In genomic region chrX:13123857-13124345, GRCh38 we compare ENCODE assay signal across 10 cellular contexts.
DNase-seq lines count a peak whose midpoint lies in the region; ATAC-seq and TF ChIP-seq lines count a peak whose summit lies in the region.
"Had no signal": no experiment of that assay in that cellular context is flagged by ENCODE, and none has a peak within 500 bp of the region (broad histone marks: within the 10 kb centered on the region; RNA-seq: fewer than 3 reads in every experiment).

No MANE protein-coding gene starts in this region.

- H3F3A ChIP-seq in SK-N-SH (replicated peaks; ENCODE audit: insufficient read depth), result peaks cover 24% of the 10 kb centered on the region

- DNase-seq in SK-N-SH, result no peak
- no peak for DNase-seq in T-cell
- peak; percentile 59 for DNase-seq in fibroblast of mammary gland (ENCODE audit: low read depth)
- DNase-seq in stimulated activated effector memory CD8-positive, alpha-beta T cell treated with anti-CD3 and anti-CD28 coated beads, Interleukin-12 subunit alpha, Interleukin-12 subunit beta, amount 100 ng/mL, for 72 hours (ENCODE audit: low spot score in 2 of 2), result no peak
- no peak for DNase-seq in putamen (ENCODE audit: low spot score)
- DNase-seq: caudate nucleus had no signal

- H3K4me3 Mint-ChIP-seq in T-cell, result peak overlapping the region; percentile 7 to 57 (median 39)
- H3K4me3 Mint-ChIP-seq in stimulated activated effector memory CD8-positive, alpha-beta T cell treated with anti-CD3 and anti-CD28 coated beads, Interleukin-12 subunit alpha, Interleukin-12 subunit beta, amount 100 ng/mL, for 72 hours, result peak overlapping the region; percentile 38

- TF ChIP-seq RAD21 in SK-N-SH (IDR thresholded peaks at IDR 0.05; ENCODE audit: low read length), result no peak

- no peak for TF ChIP-seq POLR2A in gastroesophageal sphincter (IDR thresholded peaks at IDR 0.05)

- H3K9me3 ChIP-seq in SK-N-SH, result no peaks in the 10 kb centered on the region
- H3K9me3 ChIP-seq in gastroesophageal sphincter, result no peaks in the 10 kb centered on the region

- POLR2A ChIA-PET in SK-N-SH (lab: Yijun Ruan, JAX) (no interaction called here), T-cell (lab: Charles Lee) (interaction anchor here in 1 of 2 donors (0.6 to 1.2 kb wide), 2 partner anchors 28 to 146 kb away, joined by 3 to 5 read pairs; no protein-coding TSS in a partner anchor)

- 53% methylated on average over 7 of the region's 7 CpGs for WGBS in SK-N-SH (ENCODE audit: low lambda C conversion rate)
- 26 to 55% methylated on average over 7 of the region's 7 CpGs for WGBS in gastroesophageal sphincter (ENCODE audit: low coverage in 1 of 2), 2 donors

- H3K9me3 Mint-ChIP-seq in T-cell, result no peaks in the 10 kb centered on the region
- H3K9me3 Mint-ChIP-seq in stimulated activated effector memory CD8-positive, alpha-beta T cell treated with anti-CD3 and anti-CD28 coated beads, Interleukin-12 subunit alpha, Interleukin-12 subunit beta, amount 100 ng/mL, for 72 hours, result no peaks in the 10 kb centered on the region

- TF ChIP-seq CTCF in SK-N-SH (IDR thresholded peaks at IDR 0.05) (no peak), fibroblast of mammary gland (conservative IDR thresholded peaks at IDR 0.05; ENCODE audit: control insufficient read depth, insufficient read depth, low read depth, low read length) (no peak), gastroesophageal sphincter (IDR thresholded peaks at IDR 0.05) (no peak)

- H3K27me3 ChIP-seq in SK-N-SH (ENCODE audit: insufficient read depth), result no peaks in the 10 kb centered on the region
- H3K27me3 ChIP-seq in gastroesophageal sphincter, result no peaks in the 10 kb centered on the region

- H3K4me3 ChIP-seq in SK-N-SH (ENCODE audit: low read depth in 2 of 2, low read length in 1 of 2) (no peak overlapping the region), fibroblast of mammary gland (ENCODE audit: control insufficient read depth, low read depth, low read length) (no peak overlapping the region), gastroesophageal sphincter (no peak overlapping the region)

- CTCF ChIA-PET in SK-N-SH (lab: Yijun Ruan, JAX), result no interaction called here
- CTCF ChIA-PET in T-cell (lab: Charles Lee), result interaction anchor here (0.5 to 0.7 kb wide), 6 partner anchors 76 to 360 kb away, joined by 3 to 8 read pairs (median 4); no protein-coding TSS in a partner anchor

- no peaks in the 10 kb centered on the region for H3K9me2 ChIP-seq in SK-N-SH

- H3K27ac ChIP-seq in SK-N-SH (ENCODE audit: low read depth in 2 of 2, low read length in 1 of 2), result peak overlapping the region; percentile 8 to 79; a peak in 3 of 4 replicates
- peak overlapping the region in 2 of 4 donors; percentile 23 to 72 for H3K27ac ChIP-seq in gastroesophageal sphincter
- H3K27ac ChIP-seq: 22Rv1 had no signal

- H3K79me2 ChIP-seq in SK-N-SH (ENCODE audit: insufficient read depth), result no peaks in the 10 kb centered on the region

- peak overlapping the region; percentile 47; the same call in 1 of the 2 replicates for H3K4me2 ChIP-seq in SK-N-SH

- peak overlapping the region; percentile 28; the same call in 1 of the 2 replicates for H3K9ac ChIP-seq in SK-N-SH

- H3K4me1 Mint-ChIP-seq in T-cell, result peaks cover 40 to 54% (median 48%) of the 10 kb centered on the region in 3 donors
- H3K4me1 Mint-ChIP-seq in stimulated activated effector memory CD8-positive, alpha-beta T cell treated with anti-CD3 and anti-CD28 coated beads, Interleukin-12 subunit alpha, Interleukin-12 subunit beta, amount 100 ng/mL, for 72 hours, result peaks cover 25% of the 10 kb centered on the region

- H3K36me3 Mint-ChIP-seq in T-cell, result no peaks in the 10 kb centered on the region
- H3K36me3 Mint-ChIP-seq in stimulated activated effector memory CD8-positive, alpha-beta T cell treated with anti-CD3 and anti-CD28 coated beads, Interleukin-12 subunit alpha, Interleukin-12 subunit beta, amount 100 ng/mL, for 72 hours, result no peaks in the 10 kb centered on the region

- ATAC-seq in SK-N-SH treated with all-trans-retinoic acid at 6 μM for 48 hours (no peak), T-cell (replicated peaks in 1 of 4) (peak; percentile 68 to 81 (median 76)), gastroesophageal sphincter (no peak), HG02870 (IDR thresholded peaks at IDR 0.05; ENCODE audit: unreplicated experiment) (no peak)
- peak; percentile 51 for ATAC-seq in stimulated activated effector memory CD8-positive, alpha-beta T cell treated with anti-CD3 and anti-CD28 coated beads, Interleukin-12 subunit alpha, Interleukin-12 subunit beta, amount 100 ng/mL, for 72 hours

- 0 out of 2 replicates have a peak overlapping the region, but pooled peaks have one; percentile 12 for H2AFZ ChIP-seq in SK-N-SH (ENCODE audit: low read depth)

- H3K27ac Mint-ChIP-seq in T-cell, result peak overlapping the region; percentile 82 to 96
- H3K27ac Mint-ChIP-seq in stimulated activated effector memory CD8-positive, alpha-beta T cell treated with anti-CD3 and anti-CD28 coated beads, Interleukin-12 subunit alpha, Interleukin-12 subunit beta, amount 100 ng/mL, for 72 hours, result peak overlapping the region; percentile 76

- TF ChIP-seq EP300 in SK-N-SH (IDR thresholded peaks at IDR 0.05; ENCODE audit: borderline replicate concordance in 1 of 2, low read depth in 1 of 2, low read length in 1 of 2) (0 out of 4 replicates have a peak, but pooled peaks of 1 of the 2 experiments have one; percentile 18), gastroesophageal sphincter (IDR thresholded peaks at IDR 0.05) (no peak)

- H3K36me3 ChIP-seq in SK-N-SH (replicated peaks in 1 of 2; ENCODE audit: control insufficient read depth in 1 of 2, insufficient read depth in 2 of 2, low read length in 1 of 2) (no peaks in the 10 kb centered on the region), gastroesophageal sphincter (no peaks in the 10 kb centered on the region)

- H3K4me1 ChIP-seq in SK-N-SH (ENCODE audit: control insufficient read depth in 1 of 2, insufficient read depth in 2 of 2, low read depth in 1 of 2, low read length in 1 of 2) (peaks cover 0 to 9% of the 10 kb centered on the region in 2 experiments; a peak in 3 of 4 replicates), gastroesophageal sphincter (peaks cover 0 to 47% (median 0%) of the 10 kb centered on the region in 3 donors)

- H4K20me1 ChIP-seq in SK-N-SH (ENCODE audit: insufficient read depth), result no peaks in the 10 kb centered on the region

- H3K27me3 Mint-ChIP-seq in T-cell, result peaks cover 0 to 32% of the 10 kb centered on the region in 2 donors

TF ChIP-seq in SK-N-SH, 30 proteins besides CTCF, POLR2A, EP300 and RAD21:
- TF ChIP-seq POLR2AphosphoS5 (IDR thresholded peaks at IDR 0.05; ENCODE audit: low read depth, low read length) (no peak), FOSL2 (IDR thresholded peaks at IDR 0.05; ENCODE audit: borderline replicate concordance, low read depth) (no peak), NFIC (IDR thresholded peaks at IDR 0.05; ENCODE audit: borderline replicate concordance) (peak; percentile 32; the same call in 1 of the 2 replicates), JUND (IDR thresholded peaks at IDR 0.05) (0 out of 2 replicates have a peak, but pooled peaks have one; percentile 3), PBX3 (IDR thresholded peaks at IDR 0.05) (no peak), FOXM1 (IDR thresholded peaks at IDR 0.05; ENCODE audit: low read depth) (no peak)
- TF ChIP-seq, protein P1, sequence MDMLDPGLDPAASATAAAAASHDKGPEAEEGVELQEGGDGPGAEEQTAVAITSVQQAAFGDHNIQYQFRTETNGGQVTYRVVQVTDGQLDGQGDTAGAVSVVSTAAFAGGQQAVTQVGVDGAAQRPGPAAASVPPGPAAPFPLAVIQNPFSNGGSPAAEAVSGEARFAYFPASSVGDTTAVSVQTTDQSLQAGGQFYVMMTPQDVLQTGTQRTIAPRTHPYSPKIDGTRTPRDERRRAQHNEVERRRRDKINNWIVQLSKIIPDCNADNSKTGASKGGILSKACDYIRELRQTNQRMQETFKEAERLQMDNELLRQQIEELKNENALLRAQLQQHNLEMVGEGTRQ (IDR thresholded peaks at IDR 0.05; ENCODE audit: borderline replicate concordance, low read depth, low read length), result no peak

TF ChIP-seq in SK-N-SH treated with all-trans-retinoic acid at 6 μM for 48 hours, 23 proteins besides CTCF, POLR2A, EP300 and RAD21:
- TF ChIP-seq PPARA (CRISPR knock-in tag; IDR thresholded peaks at IDR 0.05; ENCODE audit: borderline replicate concordance), result no peak
- TF ChIP-seq ISL1 (CRISPR knock-in tag; IDR thresholded peaks at IDR 0.05), result no peak
- no peak for TF ChIP-seq BACH2 (CRISPR knock-in tag; IDR thresholded peaks at IDR 0.05; ENCODE audit: borderline replicate concordance)
- TF ChIP-seq TOX (CRISPR knock-in tag; IDR thresholded peaks at IDR 0.05; ENCODE audit: borderline replicate concordance), result no peak
- TF ChIP-seq TSHZ2 (CRISPR knock-in tag; IDR thresholded peaks at IDR 0.05), result no peak
- TF ChIP-seq ZNF565 (CRISPR knock-in tag; conservative IDR thresholded peaks at IDR 0.05; ENCODE audit: low read depth), result no peak
- no peak for TF ChIP-seq TCF4 (CRISPR knock-in tag; IDR thresholded peaks at IDR 0.05; ENCODE audit: borderline replicate concordance)
- TF ChIP-seq ZFP30 (CRISPR knock-in tag; IDR thresholded peaks at IDR 0.05), result no peak
- no peak for TF ChIP-seq CSDC2 (CRISPR knock-in tag; IDR thresholded peaks at IDR 0.05)

Comparison
In these comparisons a context has a peak if more than half of its experiments do, and no peak if none do; other contexts are left out.
1. ATAC-seq: peak in T-cell (4 of 4) and stimulated activated effector memory CD8-positive, alpha-beta T cell treated with anti-CD3 and anti-CD28 coated beads, Interleukin-12 subunit alpha, Interleukin-12 subunit beta, amount 100 ng/mL, for 72 hours (single experiment); none in SK-N-SH treated with all-trans-retinoic acid at 6 μM for 48 hours (single experiment), gastroesophageal sphincter (single experiment) and HG02870 (single experiment).